In the genomic region with DNA sequence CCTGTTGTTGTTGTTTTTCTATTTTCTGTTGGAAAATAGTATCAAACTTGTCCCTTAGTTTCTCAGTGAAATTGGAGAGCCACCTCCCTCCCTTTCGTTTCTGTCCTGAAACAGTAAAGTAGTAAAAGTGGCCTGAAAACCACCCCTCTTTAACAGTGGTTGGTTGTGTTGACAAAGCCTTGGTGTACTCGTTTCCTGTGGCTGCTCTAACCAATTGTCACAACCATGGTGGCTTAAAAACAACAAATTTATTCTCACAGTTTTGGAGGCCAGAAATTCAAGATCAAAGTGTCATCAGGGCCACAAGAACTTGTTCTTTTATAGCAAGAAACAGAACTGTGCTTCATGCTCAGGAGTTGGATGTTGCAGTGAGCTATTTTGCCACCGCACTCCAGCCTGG, we compare ENCODE assay signal across 19 cellular contexts. TPM values are rescaled to one million over a fixed set of nuclear protein-coding genes. Genes with fewer than 3 reads are reported as not detected.
"Had no signal": no experiment of that assay in that cellular context is flagged by ENCODE, and none has a peak within 500 bp of the region (broad histone marks: within the 10 kb centered on the region; RNA-seq: fewer than 3 reads in every experiment).

No MANE protein-coding gene starts in this region.

- ATAC-seq: activated CD4-positive, alpha-beta T cell treated with anti-CD3 and anti-CD28 coated beads for 36 hours; mucosa of descending colon; naive thymus-derived CD8-positive, alpha-beta T cell; stimulated activated naive B cell treated with anti-CD40 and anti-IgM and Interleukin-4, amounts not matched to agents 10 μg/mL and 1 μg/mL and 100 μg/mL, for 72 hours; upper lobe of right lung; WTC11 had no signal

- H3K27ac ChIP-seq: ascending aorta, coronary artery, esophagus squamous epithelium, sigmoid colon, upper lobe of right lung had no signal

- H3K4me3 Mint-ChIP-seq: activated CD4-positive, alpha-beta memory T cell treated with anti-CD3 and anti-CD28 coated beads, Interleukin-2, amount 10 ng/mL, durations not matched to agents 7 days and 5 days; activated CD4-positive, alpha-beta T cell treated with anti-CD3 and anti-CD28 coated beads for 36 hours; activated naive CD4-positive, alpha-beta T cell treated with anti-CD3 and anti-CD28 coated beads, Interleukin-2, amount 50 U/mL, for 24 hours; stimulated activated naive B cell treated with anti-CD40 and anti-IgM and Interleukin-4, amounts not matched to agents 10 μg/mL and 1 μg/mL and 100 μg/mL, for 72 hours; T-cell; WTC11 had no signal

- H3K36me3 ChIP-seq: esophagus squamous epithelium, sigmoid colon, spleen, upper lobe of right lung had no signal

- H3K36me3 Mint-ChIP-seq: activated naive CD4-positive, alpha-beta T cell treated with anti-CD3 and anti-CD28 coated beads, Interleukin-2, amount 50 U/mL, for 24 hours; naive thymus-derived CD8-positive, alpha-beta T cell; T-cell; WTC11 had no signal

- H3K9me3 ChIP-seq: ascending aorta, esophagus squamous epithelium, mucosa of descending colon, sigmoid colon, spleen, upper lobe of right lung had no signal

- DNase-seq: activated CD4-positive, alpha-beta memory T cell treated with anti-CD3 and anti-CD28 coated beads, Interleukin-2, amount 10 ng/mL, durations not matched to agents 7 days and 5 days; activated CD4-positive, alpha-beta T cell treated with anti-CD3 and anti-CD28 coated beads for 36 hours; activated CD8-positive, alpha-beta memory T cell treated with anti-CD3 and anti-CD28 coated beads, Interleukin-2, amount 50 U/mL, for 48 hours; activated effector memory CD4-positive, alpha-beta T cell treated with Interleukin-2 at 50 U/mL for 16 hours; activated T-cell treated with anti-CD3 and anti-CD28 coated beads, Interleukin-2, amount 50 U/mL, for 48 hours; esophagus squamous epithelium; mesenchymal stem cell; mucosa of descending colon; naive thymus-derived CD8-positive, alpha-beta T cell; sigmoid colon; spleen; stimulated activated CD4-positive, alpha-beta T cell treated with anti-CD3 and anti-CD28 coated beads, Interleukin-4, amount 100 ng/mL, for 4 hours; stimulated activated naive B cell treated with anti-CD40 and anti-IgM and Interleukin-4, amounts not matched to agents 10 μg/mL and 1 μg/mL and 100 μg/mL, for 72 hours; T-cell; upper lobe of right lung had no signal

- H3K4me3 ChIP-seq: ascending aorta, coronary artery, esophagus squamous epithelium, mucosa of descending colon, sigmoid colon, spleen, upper lobe of right lung had no signal

- H3K27ac Mint-ChIP-seq: activated CD4-positive, alpha-beta memory T cell treated with anti-CD3 and anti-CD28 coated beads, Interleukin-2, amount 10 ng/mL, durations not matched to agents 7 days and 5 days; activated CD4-positive, alpha-beta T cell treated with anti-CD3 and anti-CD28 coated beads for 36 hours; activated naive CD4-positive, alpha-beta T cell treated with anti-CD3 and anti-CD28 coated beads, Interleukin-2, amount 50 U/mL, for 24 hours; stimulated activated naive B cell treated with anti-CD40 and anti-IgM and Interleukin-4, amounts not matched to agents 10 μg/mL and 1 μg/mL and 100 μg/mL, for 72 hours; T-cell; WTC11 had no signal

- H3K27me3 ChIP-seq: ascending aorta, sigmoid colon had no signal

- H3K9me3 Mint-ChIP-seq: activated CD4-positive, alpha-beta memory T cell treated with anti-CD3 and anti-CD28 coated beads, Interleukin-2, amount 10 ng/mL, durations not matched to agents 7 days and 5 days; activated naive CD4-positive, alpha-beta T cell treated with anti-CD3 and anti-CD28 coated beads, Interleukin-2, amount 50 U/mL, for 24 hours; stimulated activated naive B cell treated with anti-CD40 and anti-IgM and Interleukin-4, amounts not matched to agents 10 μg/mL and 1 μg/mL and 100 μg/mL, for 72 hours; T-cell had no signal

RNA-seq across cellular contexts. Expression of gene DYSF, which starts 4.0 kb away (rescaled TPM):
- total RNA-seq: activated CD4-positive, alpha-beta memory T cell treated with anti-CD3 and anti-CD28 coated beads, Interleukin-2, amount 10 ng/mL, durations not matched to agents 7 days and 5 days had no signal
